ENCODE assay signal across 16 cellular contexts in genomic region chr2:122041455-122041854, GRCh38.
"Had no signal": no experiment of that assay in that cellular context is flagged by ENCODE, and none has a peak within 500 bp of the region (broad histone marks: within the 10 kb centered on the region; RNA-seq: fewer than 3 reads in every experiment).

No MANE protein-coding gene starts in this region.

- H3K27ac ChIP-seq: coronary artery, dorsolateral prefrontal cortex, esophagus muscularis mucosa, foreskin keratinocyte, gastroesophageal sphincter, heart left ventricle, left lung, lower lobe of right lung had no signal

- H3K4me1 ChIP-seq: esophagus muscularis mucosa, foreskin keratinocyte, gastroesophageal sphincter, heart left ventricle, left lung, lower lobe of right lung had no signal

- H3K27me3 ChIP-seq: dorsolateral prefrontal cortex, esophagus muscularis mucosa, foreskin keratinocyte, heart left ventricle, left lung had no signal

- H3K36me3 ChIP-seq: esophagus muscularis mucosa, gastroesophageal sphincter, heart left ventricle, left lung, lower lobe of right lung had no signal

- H3K4me3 ChIP-seq: coronary artery, dorsolateral prefrontal cortex, esophagus muscularis mucosa, gastroesophageal sphincter, heart left ventricle, left lung, lower lobe of right lung had no signal

- H3K9me3 ChIP-seq: lower lobe of right lung had no signal

- ATAC-seq: foreskin keratinocyte, gastroesophageal sphincter, heart left ventricle, left cardiac atrium, left lung, left ventricle myocardium superior, lower lobe of right lung had no signal

- DNase-seq: dermis blood vessel endothelial cell; dorsolateral prefrontal cortex; effector CD4-positive, alpha-beta T cell; effector memory CD4-positive, alpha-beta T cell; foreskin keratinocyte; heart left ventricle; hippocampal formation; left cardiac atrium; left lung; left ventricle myocardium superior; lower lobe of right lung; mesenchymal stem cell; midbrain had no signal
